Comparison of ENCODE assay signal across 11 cellular contexts in the genomic region with DNA sequence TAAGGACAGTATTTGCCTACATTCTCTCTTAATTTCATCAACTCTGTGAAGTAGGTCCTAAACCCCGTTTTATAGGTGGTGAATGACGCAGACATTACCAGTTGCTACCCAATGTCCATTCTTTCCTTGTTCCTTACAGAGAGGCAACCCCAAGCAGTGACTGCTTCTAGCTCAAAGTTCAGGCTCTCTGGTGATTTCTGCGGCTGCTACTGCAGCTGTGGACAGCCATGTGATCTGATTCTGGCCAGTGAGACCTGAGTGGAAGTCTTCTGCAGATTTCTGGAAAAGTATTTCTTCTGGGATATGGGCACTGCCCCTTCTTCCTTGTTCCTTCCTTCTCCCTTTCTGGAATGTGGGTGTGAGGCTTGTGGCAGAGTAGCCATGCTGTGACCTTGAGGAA.
DNase-seq lines count a peak whose midpoint lies in the region; ATAC-seq and TF ChIP-seq lines count a peak whose summit lies in the region.
"Had no signal": no experiment of that assay in that cellular context is flagged by ENCODE, and none has a peak within 500 bp of the region (broad histone marks: within the 10 kb centered on the region; RNA-seq: fewer than 3 reads in every experiment).

No MANE protein-coding gene starts in this region.

- TF ChIP-seq CTCF in HCT116 (IDR thresholded peaks at IDR 0.05 in 2 of 3, conservative IDR thresholded peaks at IDR 0.05 in 1 of 3; ENCODE audit: borderline replicate concordance in 1 of 3, insufficient read depth in 1 of 3, low read depth in 2 of 3, low read length in 2 of 3) (no peak), WTC11 (IDR thresholded peaks at IDR 0.05) (no peak)

- ATAC-seq in HCT116 (peak; percentile 63), GM18511 (IDR thresholded peaks at IDR 0.05; ENCODE audit: unreplicated experiment) (no peak), WTC11 (no peak)
- ATAC-seq in stimulated activated effector memory CD8-positive, alpha-beta T cell treated with anti-CD3 and anti-CD28 coated beads, Interleukin-12 subunit alpha, Interleukin-12 subunit beta, amount 100 ng/mL, for 72 hours = no peak
- ATAC-seq in effector memory CD8-positive, alpha-beta T cell (replicated peaks) = no peak
- ATAC-seq: activated CD4-positive, CD25-positive, alpha-beta regulatory T cell treated with anti-CD3 and anti-CD28 coated beads, Interleukin-2, amount 50 U/mL, for 24 hours; natural killer cell treated with Interleukin-12 subunit alpha and Interleukin-12 subunit beta and Interleukin-15 and Interleukin-18, amount 100 ng/mL, for 72 hours had no signal

- no peaks in the 10 kb centered on the region for H3K27me3 Mint-ChIP-seq in effector memory CD8-positive, alpha-beta T cell
- H3K27me3 Mint-ChIP-seq in WTC11 (ENCODE audit: low read depth) = no peaks in the 10 kb centered on the region; the same call in 1 of the 2 replicates
- H3K27me3 Mint-ChIP-seq: natural killer cell treated with Interleukin-12 subunit alpha and Interleukin-12 subunit beta and Interleukin-15 and Interleukin-18, amount 100 ng/mL, for 72 hours had no signal

- no peaks in the 10 kb centered on the region for H3K9me3 Mint-ChIP-seq in stimulated activated effector memory CD8-positive, alpha-beta T cell treated with anti-CD3 and anti-CD28 coated beads, Interleukin-12 subunit alpha, Interleukin-12 subunit beta, amount 100 ng/mL, for 72 hours
- H3K9me3 Mint-ChIP-seq in effector memory CD8-positive, alpha-beta T cell = no peaks in the 10 kb centered on the region
- no peaks in the 10 kb centered on the region for H3K9me3 Mint-ChIP-seq in WTC11
- H3K9me3 Mint-ChIP-seq: natural killer cell treated with Interleukin-12 subunit alpha and Interleukin-12 subunit beta and Interleukin-15 and Interleukin-18, amount 100 ng/mL, for 72 hours had no signal

- no peak overlapping the region for H3K4me3 Mint-ChIP-seq in stimulated activated effector memory CD8-positive, alpha-beta T cell treated with anti-CD3 and anti-CD28 coated beads, Interleukin-12 subunit alpha, Interleukin-12 subunit beta, amount 100 ng/mL, for 72 hours
- no peak overlapping the region for H3K4me3 Mint-ChIP-seq in effector memory CD8-positive, alpha-beta T cell
- no peak overlapping the region for H3K4me3 Mint-ChIP-seq in WTC11
- H3K4me3 Mint-ChIP-seq: natural killer cell treated with Interleukin-12 subunit alpha and Interleukin-12 subunit beta and Interleukin-15 and Interleukin-18, amount 100 ng/mL, for 72 hours had no signal

- no peaks in the 10 kb centered on the region for H4K20me1 ChIP-seq in HCT116 (ENCODE audit: insufficient read depth)

- no peaks in the 10 kb centered on the region for H3K9me3 ChIP-seq in HCT116 (ENCODE audit: control insufficient read depth in 1 of 2, insufficient read depth in 1 of 2, low read depth in 1 of 2, low read length in 2 of 2)

- DNase-seq in HCT116 (ENCODE audit: low read depth, low spot score) = peak; percentile 47
- DNase-seq in SW480 (ENCODE audit: low spot score) = peak; percentile 26
- peak; percentile 47 for DNase-seq in iris pigment epithelial cell (ENCODE audit: low read depth)
- DNase-seq in stimulated activated effector memory CD8-positive, alpha-beta T cell treated with anti-CD3 and anti-CD28 coated beads, Interleukin-12 subunit alpha, Interleukin-12 subunit beta, amount 100 ng/mL, for 72 hours (ENCODE audit: low spot score in 2 of 2) = no peak
- no peak for DNase-seq in effector memory CD8-positive, alpha-beta T cell
- DNase-seq in WTC11 (ENCODE audit: low spot score) = no peak
- DNase-seq: NCI-H82 had no signal

- no peaks in the 10 kb centered on the region for H3K9me2 ChIP-seq in HCT116 (ENCODE audit: insufficient read depth)

- H2AFZ ChIP-seq in HCT116 (ENCODE audit: low read depth, low read length, poor library complexity, severe bottlenecking) = no peak overlapping the region

- peak overlapping the region; percentile 81 for H3K27ac Mint-ChIP-seq in stimulated activated effector memory CD8-positive, alpha-beta T cell treated with anti-CD3 and anti-CD28 coated beads, Interleukin-12 subunit alpha, Interleukin-12 subunit beta, amount 100 ng/mL, for 72 hours
- peak overlapping the region in 1 of 2 donors; percentile 91 for H3K27ac Mint-ChIP-seq in effector memory CD8-positive, alpha-beta T cell
- no peak overlapping the region for H3K27ac Mint-ChIP-seq in WTC11

- H3K79me2 ChIP-seq in HCT116 (ENCODE audit: insufficient read depth, low read length) = no peaks in the 10 kb centered on the region

- peak overlapping the region; percentile 54 for H3K9ac ChIP-seq in HCT116 (ENCODE audit: low read length)

- RAD21 ChIA-PET in HCT116 (lab: Charles Lee; ENCODE audit: low non-redundant PET in 1 of 2, low total read pairs in 2 of 2, uncharacterized antibody in 2 of 2, unreplicated experiment in 2 of 2) = interaction anchor here (0.5 to 0.9 kb wide), 2 partner anchors 25 to 83 kb away, joined by 3 to 4 read pairs; a partner anchor contains a TSS

- POLR2A ChIA-PET in HCT116 (lab: Charles Lee) (interaction anchor here (0.9 to 2.7 kb wide), 8 partner anchors 18 to 108 kb away, joined by 3 to 26 read pairs (median 5); no protein-coding TSS in a partner anchor), WTC11 (lab: Charles Lee) (no interaction called here)

- CTCF ChIA-PET in HCT116 (lab: Charles Lee) (interaction anchor here (0.8 to 1.9 kb wide), 3 partner anchors 23 to 114 kb away, joined by 3 to 7 read pairs (median 4); no protein-coding TSS in a partner anchor), WTC11 (lab: Charles Lee) (interaction anchor here (1.7 kb wide), 1 partner anchor 96 kb away, joined by 5 read pairs; no protein-coding TSS in a partner anchor)

- H3K36me3 ChIP-seq in HCT116 (ENCODE audit: control insufficient read depth in 1 of 2, insufficient read depth in 2 of 2, low read length in 2 of 2) = no peaks in the 10 kb centered on the region

- peak overlapping the region; percentile 61 for H3K4me2 ChIP-seq in HCT116 (ENCODE audit: low read length)

- peaks cover 31% of the 10 kb centered on the region for H3K36me3 Mint-ChIP-seq in stimulated activated effector memory CD8-positive, alpha-beta T cell treated with anti-CD3 and anti-CD28 coated beads, Interleukin-12 subunit alpha, Interleukin-12 subunit beta, amount 100 ng/mL, for 72 hours
- H3K36me3 Mint-ChIP-seq in effector memory CD8-positive, alpha-beta T cell (ENCODE audit: insufficient read depth) = peaks cover 12% of the 10 kb centered on the region
- no peaks in the 10 kb centered on the region for H3K36me3 Mint-ChIP-seq in WTC11
- H3K36me3 Mint-ChIP-seq: natural killer cell treated with Interleukin-12 subunit alpha and Interleukin-12 subunit beta and Interleukin-15 and Interleukin-18, amount 100 ng/mL, for 72 hours had no signal

- intact Hi-C loops in HCT116 (cut with micrococcal nuclease) = no loop called here

- H3K4me3 ChIP-seq in HCT116 (replicated peaks in 1 of 2; ENCODE audit: low read depth in 1 of 2, low read length in 2 of 2) = peak overlapping the region in 1 of 2 experiments; percentile 10; a peak in 2 of 4 replicates

- no peaks in the 10 kb centered on the region for H3K27me3 ChIP-seq in HCT116 (ENCODE audit: insufficient read depth, low read length)
- H3K27me3 ChIP-seq: foreskin keratinocyte had no signal

- H3K4me1 Mint-ChIP-seq in stimulated activated effector memory CD8-positive, alpha-beta T cell treated with anti-CD3 and anti-CD28 coated beads, Interleukin-12 subunit alpha, Interleukin-12 subunit beta, amount 100 ng/mL, for 72 hours = peaks cover 78% of the 10 kb centered on the region
- H3K4me1 Mint-ChIP-seq in effector memory CD8-positive, alpha-beta T cell (ENCODE audit: low read depth in 2 of 2) = peaks cover 47 to 58% of the 10 kb centered on the region in 2 donors
- H3K4me1 Mint-ChIP-seq in WTC11 = peaks cover 13% of the 10 kb centered on the region

- peaks cover 57 to 71% of the 10 kb centered on the region in 2 experiments for H3K4me1 ChIP-seq in HCT116 (ENCODE audit: control insufficient read depth in 1 of 2, insufficient read depth in 2 of 2, low read length in 2 of 2)

- BruUV-seq in HCT116 (replicated peaks; lab: Mats Ljungman, UMichigan) = TSS peak; percentile 84

- H3K27ac ChIP-seq in HCT116 (ENCODE audit: low read depth, low read length) = peak overlapping the region; percentile 96
- H3K27ac ChIP-seq: foreskin keratinocyte had no signal

- no peak for TF ChIP-seq POLR2A in HCT116 (IDR thresholded peaks at IDR 0.05; ENCODE audit: borderline replicate concordance, extremely low read depth, insufficient read depth, insufficient read length)

- TF ChIP-seq RAD21 in HCT116 (IDR thresholded peaks at IDR 0.05; ENCODE audit: low read depth) = no peak

TF ChIP-seq in HCT116, 20 proteins besides CTCF, POLR2A, EP300 and RAD21:
- TF ChIP-seq SRF (IDR thresholded peaks at IDR 0.05; ENCODE audit: low read depth) (no peak), CBX3 (IDR thresholded peaks at IDR 0.05; ENCODE audit: low read depth) (0 out of 2 replicates have a peak, but pooled peaks have one; percentile 3)

TF ChIP-seq in WTC11, 78 proteins besides CTCF, POLR2A, EP300 and RAD21 (continues in another document):
- no peak for TF ChIP-seq OVOL2 (CRISPR knock-in tag; IDR thresholded peaks at IDR 0.05; ENCODE audit: borderline replicate concordance)
- TF ChIP-seq, protein P1, sequence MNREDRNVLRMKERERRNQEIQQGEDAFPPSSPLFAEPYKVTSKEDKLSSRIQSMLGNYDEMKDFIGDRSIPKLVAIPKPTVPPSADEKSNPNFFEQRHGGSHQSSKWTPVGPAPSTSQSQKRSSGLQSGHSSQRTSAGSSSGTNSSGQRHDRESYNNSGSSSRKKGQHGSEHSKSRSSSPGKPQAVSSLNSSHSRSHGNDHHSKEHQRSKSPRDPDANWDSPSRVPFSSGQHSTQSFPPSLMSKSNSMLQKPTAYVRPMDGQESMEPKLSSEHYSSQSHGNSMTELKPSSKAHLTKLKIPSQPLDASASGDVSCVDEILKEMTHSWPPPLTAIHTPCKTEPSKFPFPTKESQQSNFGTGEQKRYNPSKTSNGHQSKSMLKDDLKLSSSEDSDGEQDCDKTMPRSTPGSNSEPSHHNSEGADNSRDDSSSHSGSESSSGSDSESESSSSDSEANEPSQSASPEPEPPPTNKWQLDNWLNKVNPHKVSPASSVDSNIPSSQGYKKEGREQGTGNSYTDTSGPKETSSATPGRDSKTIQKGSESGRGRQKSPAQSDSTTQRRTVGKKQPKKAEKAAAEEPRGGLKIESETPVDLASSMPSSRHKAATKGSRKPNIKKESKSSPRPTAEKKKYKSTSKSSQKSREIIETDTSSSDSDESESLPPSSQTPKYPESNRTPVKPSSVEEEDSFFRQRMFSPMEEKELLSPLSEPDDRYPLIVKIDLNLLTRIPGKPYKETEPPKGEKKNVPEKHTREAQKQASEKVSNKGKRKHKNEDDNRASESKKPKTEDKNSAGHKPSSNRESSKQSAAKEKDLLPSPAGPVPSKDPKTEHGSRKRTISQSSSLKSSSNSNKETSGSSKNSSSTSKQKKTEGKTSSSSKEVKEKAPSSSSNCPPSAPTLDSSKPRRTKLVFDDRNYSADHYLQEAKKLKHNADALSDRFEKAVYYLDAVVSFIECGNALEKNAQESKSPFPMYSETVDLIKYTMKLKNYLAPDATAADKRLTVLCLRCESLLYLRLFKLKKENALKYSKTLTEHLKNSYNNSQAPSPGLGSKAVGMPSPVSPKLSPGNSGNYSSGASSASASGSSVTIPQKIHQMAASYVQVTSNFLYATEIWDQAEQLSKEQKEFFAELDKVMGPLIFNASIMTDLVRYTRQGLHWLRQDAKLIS (CRISPR knock-in tag; IDR thresholded peaks at IDR 0.05; ENCODE audit: borderline replicate concordance) = no peak
- no peak for TF ChIP-seq IRF2 (CRISPR knock-in tag; IDR thresholded peaks at IDR 0.05; ENCODE audit: borderline replicate concordance, low read depth)

Comparison
In these comparisons a context has a peak if more than half of its experiments do, and no peak if none do; other contexts are left out.
1. DNase-seq: peak in HCT116 (single experiment), SW480 (single experiment) and iris pigment epithelial cell (single experiment); none in stimulated activated effector memory CD8-positive, alpha-beta T cell treated with anti-CD3 and anti-CD28 coated beads, Interleukin-12 subunit alpha, Interleukin-12 subunit beta, amount 100 ng/mL, for 72 hours (0 of 2), effector memory CD8-positive, alpha-beta T cell (0 of 3) and WTC11 (single experiment).